In the genomic region with DNA sequence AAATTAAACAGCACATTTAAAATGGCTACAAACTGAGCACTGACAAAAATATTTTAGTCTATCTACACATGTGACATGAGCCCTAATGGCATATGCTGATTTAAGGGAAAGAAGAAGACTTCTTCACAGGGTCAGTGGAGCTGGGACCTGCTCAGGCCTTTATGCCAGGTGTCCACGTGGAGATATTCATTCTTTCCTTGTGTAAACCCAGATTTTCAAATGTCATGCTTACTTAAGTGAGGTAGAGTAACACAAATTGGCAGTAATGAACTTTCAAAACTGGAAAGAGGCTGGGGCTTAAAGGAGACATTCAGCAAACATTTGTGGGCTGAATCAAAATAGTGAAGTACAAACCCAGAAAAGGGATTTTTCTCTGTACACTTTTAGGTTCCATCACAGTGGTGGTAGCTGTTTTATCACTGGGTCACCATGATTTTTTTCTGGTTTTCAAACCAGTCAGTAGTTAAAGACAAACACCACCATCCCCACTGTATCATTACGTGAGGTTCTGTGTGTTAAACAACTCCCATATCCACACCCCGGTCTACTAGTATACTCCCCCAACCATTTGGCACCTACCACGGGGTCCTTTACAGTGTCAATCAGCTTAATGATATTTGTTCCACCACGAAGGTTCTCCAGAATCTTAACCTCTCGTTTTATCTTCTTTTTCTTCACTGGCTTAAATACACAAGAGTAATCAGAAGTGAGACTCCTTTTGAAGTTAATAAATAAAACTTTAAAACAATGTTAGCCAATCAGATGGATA, we compare ENCODE assay signal across 22 cellular contexts. TPM values are rescaled to one million over a fixed set of nuclear protein-coding genes. Genes with fewer than 3 reads are reported as not detected.
DNase-seq lines count a peak whose midpoint lies in the region; ATAC-seq and TF ChIP-seq lines count a peak whose summit lies in the region.
"Had no signal": no experiment of that assay in that cellular context is flagged by ENCODE, and none has a peak within 500 bp of the region (broad histone marks: within the 10 kb centered on the region; RNA-seq: fewer than 3 reads in every experiment).

No MANE protein-coding gene starts in this region.

- H3K4me1 ChIP-seq in upper lobe of right lung = no peaks in the 10 kb centered on the region
- H3K4me1 ChIP-seq: Caco-2 had no signal

- no peak overlapping the region for H3K4me3 Mint-ChIP-seq in activated CD8-positive, alpha-beta memory T cell treated with anti-CD3 and anti-CD28 coated beads, Interleukin-2, amount 10 ng/mL, durations not matched to agents 7 days and 5 days
- H3K4me3 Mint-ChIP-seq in nephron = peak overlapping the region in 1 of 3 experiments; percentile 31
- H3K4me3 Mint-ChIP-seq: CD4-positive, alpha-beta memory T cell had no signal

- H3K36me3 ChIP-seq in upper lobe of right lung = peaks cover 88% of the 10 kb centered on the region

- TF ChIP-seq CTCF in nephron (IDR thresholded peaks at IDR 0.05; ENCODE audit: unreplicated experiment in 3 of 3) (no peak), upper lobe of right lung (IDR thresholded peaks at IDR 0.05) (no peak)

- intact Hi-C loops in upper lobe of right lung (cut with DNase I) = no loop called here

- DNase-seq in activated CD8-positive, alpha-beta memory T cell treated with anti-CD3 and anti-CD28 coated beads, Interleukin-2, amount 10 ng/mL, durations not matched to agents 7 days and 5 days = no peak
- DNase-seq in activated CD8-positive, alpha-beta memory T cell treated with anti-CD3 and anti-CD28 coated beads, Interleukin-2, amount 50 U/mL, for 4 hours = no peak
- DNase-seq in epithelial cell of prostate (ENCODE audit: low read depth, low spot score) (no peak), upper lobe of right lung (no peak), OCI-M2 (lab: John Stamatoyannopoulos, UW; ENCODE audit: unreplicated experiment) (no peak)
- DNase-seq: 8988T; Caco-2; CD4-positive, alpha-beta memory T cell; DMS 273 treated with DMSO at 0.1 percent for 48 hours; DMS79 treated with DMSO at 0.1 percent for 48 hours; H7; NCI-H1092 treated with DMSO at 0.1 percent for 48 hours; NCI-H1436 treated with DMSO at 0.1 percent for 48 hours; NCI-H1930; NCI-H69 had no signal

- H3K4me1 Mint-ChIP-seq in activated CD8-positive, alpha-beta memory T cell treated with anti-CD3 and anti-CD28 coated beads, Interleukin-2, amount 10 ng/mL, durations not matched to agents 7 days and 5 days = peaks cover 11% of the 10 kb centered on the region
- peaks cover 37% of the 10 kb centered on the region for H3K4me1 Mint-ChIP-seq in nephron

- H3K9me3 Mint-ChIP-seq in activated CD8-positive, alpha-beta memory T cell treated with anti-CD3 and anti-CD28 coated beads, Interleukin-2, amount 10 ng/mL, durations not matched to agents 7 days and 5 days (ENCODE audit: low read depth) = no peaks in the 10 kb centered on the region
- H3K9me3 Mint-ChIP-seq in nephron = no peaks in the 10 kb centered on the region
- H3K9me3 Mint-ChIP-seq: CD4-positive, alpha-beta memory T cell had no signal

- H3K27me3 Mint-ChIP-seq in activated CD8-positive, alpha-beta memory T cell treated with anti-CD3 and anti-CD28 coated beads, Interleukin-2, amount 10 ng/mL, durations not matched to agents 7 days and 5 days = no peaks in the 10 kb centered on the region
- no peaks in the 10 kb centered on the region for H3K27me3 Mint-ChIP-seq in nephron (ENCODE audit: low read depth)
- H3K27me3 Mint-ChIP-seq: CD4-positive, alpha-beta memory T cell had no signal

- no peaks in the 10 kb centered on the region for H3K27me3 ChIP-seq in upper lobe of right lung
- H3K27me3 ChIP-seq: BLaER1 treated with 17β-estradiol and CSF1 and Interleukin-3, amounts not matched to agents 10 nM and 100 nM had no signal

- H3K27ac Mint-ChIP-seq in activated CD8-positive, alpha-beta memory T cell treated with anti-CD3 and anti-CD28 coated beads, Interleukin-2, amount 10 ng/mL, durations not matched to agents 7 days and 5 days = peak overlapping the region; percentile 18
- peak overlapping the region; percentile 77 to 92 (median 83) for H3K27ac Mint-ChIP-seq in nephron

- ATAC-seq in activated CD8-positive, alpha-beta memory T cell treated with anti-CD3 and anti-CD28 coated beads, Interleukin-2, amount 10 ng/mL, durations not matched to agents 7 days and 5 days = no peak
- ATAC-seq in upper lobe of right lung (no peak), HG03159 (IDR thresholded peaks at IDR 0.05; ENCODE audit: unreplicated experiment) (no peak)
- ATAC-seq: GM12878, HepG2, K562 had no signal

- no peaks in the 10 kb centered on the region for H3K9me3 ChIP-seq in upper lobe of right lung
- H3K9me3 ChIP-seq: BLaER1 treated with 17β-estradiol and CSF1 and Interleukin-3, amounts not matched to agents 10 nM and 100 nM; Caco-2 had no signal

- H3K36me3 Mint-ChIP-seq in activated CD8-positive, alpha-beta memory T cell treated with anti-CD3 and anti-CD28 coated beads, Interleukin-2, amount 10 ng/mL, durations not matched to agents 7 days and 5 days = peaks cover 71% of the 10 kb centered on the region
- H3K36me3 Mint-ChIP-seq in nephron (ENCODE audit: low read depth) = peaks cover 83% of the 10 kb centered on the region

- CTCF ChIA-PET in activated CD8-positive, alpha-beta memory T cell treated with anti-CD3 and anti-CD28 coated beads, Interleukin-2, amount 10 ng/mL, durations not matched to agents 7 days and 5 days (lab: Charles Lee) = no interaction called here

- H3K4me3 ChIP-seq in upper lobe of right lung = no peak overlapping the region
- H3K4me3 ChIP-seq: BLaER1 treated with 17β-estradiol and CSF1 and Interleukin-3, amounts not matched to agents 10 nM and 100 nM; GM12878; K562 had no signal

- peak overlapping the region; percentile 49 for H3K27ac ChIP-seq in epithelial cell of prostate
- peak overlapping the region; percentile 21 for H3K27ac ChIP-seq in upper lobe of right lung
- H3K27ac ChIP-seq: BLaER1 treated with 17β-estradiol and CSF1 and Interleukin-3, amounts not matched to agents 10 nM and 100 nM; HL-60 had no signal

RNA-seq across cellular contexts. Expression of a gene that starts 11.5 kb away (rescaled TPM):
- 10 to 100 TPM; 57.8 to 72.5 TPM for total RNA-seq in activated CD8-positive, alpha-beta memory T cell treated with anti-CD3 and anti-CD28 coated beads, Interleukin-2, amount 10 ng/mL, durations not matched to agents 7 days and 5 days
- 69.0 TPM for total RNA-seq in upper lobe of right lung

RNA-seq across cellular contexts. Expression of a gene that starts 57.2 kb away (rescaled TPM):
- 10 to 100 TPM; 35.1 to 40.2 TPM for total RNA-seq in activated CD8-positive, alpha-beta memory T cell treated with anti-CD3 and anti-CD28 coated beads, Interleukin-2, amount 10 ng/mL, durations not matched to agents 7 days and 5 days
- total RNA-seq in upper lobe of right lung = 24.8 TPM
